Comparison of ENCODE assay signal across 1 cellular context in the genomic region with DNA sequence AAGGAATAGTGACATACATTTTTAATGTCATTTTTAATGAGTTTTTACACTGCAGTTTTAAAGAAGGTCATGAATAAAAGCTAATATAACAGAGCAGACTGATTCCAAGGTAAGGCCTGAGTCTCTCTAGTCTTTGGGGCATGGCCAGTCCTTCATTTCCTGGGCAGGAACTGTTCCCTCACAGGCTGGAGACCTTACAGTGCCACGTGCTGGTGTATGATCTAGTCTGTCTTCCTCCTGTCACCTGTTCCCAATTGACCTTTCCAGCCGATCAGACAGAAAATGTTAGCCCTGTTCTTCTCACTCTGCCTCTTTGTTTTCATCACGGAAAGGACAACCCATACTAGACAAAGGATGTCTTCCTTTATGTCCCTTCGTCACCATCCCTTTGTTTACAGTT.
TF ChIP-seq lines count a peak whose summit lies in the region.

No MANE protein-coding gene starts in this region.

TF ChIP-seq in K562, 482 proteins besides CTCF, POLR2A, EP300 and RAD21 (continued from another document):
- TF ChIP-seq ZNF609 (CRISPR knock-in tag; IDR thresholded peaks at IDR 0.05; ENCODE audit: borderline replicate concordance) (no peak), CUX1 (CRISPR knock-in tag; IDR thresholded peaks at IDR 0.05) (no peak), ZNF507 (tag; conservative IDR thresholded peaks at IDR 0.05) (no peak), FOXA3 (CRISPR knock-in tag; conservative IDR thresholded peaks at IDR 0.05 in 1 of 2, IDR thresholded peaks at IDR 0.05 in 1 of 2) (no peak), VEZF1 (CRISPR knock-in tag; IDR thresholded peaks at IDR 0.05) (no peak), ILF3 (IDR thresholded peaks at IDR 0.05; ENCODE audit: borderline replicate concordance) (no peak), ZNF764 (CRISPR knock-in tag; IDR thresholded peaks at IDR 0.05; ENCODE audit: low read depth) (no peak), PRDM10 (IDR thresholded peaks at IDR 0.05; ENCODE audit: partially characterized antibody) (no peak), ETV1 (tag; conservative IDR thresholded peaks at IDR 0.05; ENCODE audit: low read depth) (no peak), ZFP1 (CRISPR knock-in tag; IDR thresholded peaks at IDR 0.05) (no peak), PTRF (tag; IDR thresholded peaks at IDR 0.05) (no peak)
- TF ChIP-seq, protein P1, sequence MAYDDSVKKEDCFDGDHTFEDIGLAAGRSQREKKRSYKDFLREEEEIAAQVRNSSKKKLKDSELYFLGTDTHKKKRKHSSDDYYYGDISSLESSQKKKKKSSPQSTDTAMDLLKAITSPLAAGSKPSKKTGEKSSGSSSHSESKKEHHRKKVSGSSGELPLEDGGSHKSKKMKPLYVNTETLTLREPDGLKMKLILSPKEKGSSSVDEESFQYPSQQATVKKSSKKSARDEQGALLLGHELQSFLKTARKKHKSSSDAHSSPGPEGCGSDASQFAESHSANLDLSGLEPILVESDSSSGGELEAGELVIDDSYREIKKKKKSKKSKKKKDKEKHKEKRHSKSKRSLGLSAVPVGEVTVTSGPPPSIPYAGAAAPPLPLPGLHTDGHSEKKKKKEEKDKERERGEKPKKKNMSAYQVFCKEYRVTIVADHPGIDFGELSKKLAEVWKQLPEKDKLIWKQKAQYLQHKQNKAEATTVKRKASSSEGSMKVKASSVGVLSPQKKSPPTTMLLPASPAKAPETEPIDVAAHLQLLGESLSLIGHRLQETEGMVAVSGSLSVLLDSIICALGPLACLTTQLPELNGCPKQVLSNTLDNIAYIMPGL (CRISPR knock-in tag; IDR thresholded peaks at IDR 0.05) = no peak
